In the genomic region with DNA sequence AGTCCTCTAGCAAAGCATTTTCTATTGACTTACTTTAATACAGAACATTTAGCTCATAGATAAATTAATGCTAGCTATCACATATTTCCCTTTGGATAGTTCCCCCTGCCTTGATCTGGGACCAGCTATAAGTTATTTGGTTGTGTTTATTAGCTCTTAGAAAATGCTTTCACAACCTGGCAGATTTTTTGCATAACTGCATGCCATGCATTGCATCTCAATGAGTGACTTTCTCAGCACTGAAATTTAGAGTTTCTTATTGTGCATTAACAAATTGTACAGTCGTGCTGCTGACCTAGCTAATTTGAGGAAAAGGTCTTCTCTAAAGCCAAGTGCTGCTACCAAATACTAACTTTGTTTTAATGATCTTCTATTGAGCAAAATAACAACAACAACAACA, we compare ENCODE assay signal across 16 cellular contexts.
A peak's percentile ranks its signal among the peaks of the same experiment; 100 is the strongest.
DNase-seq lines count a peak whose midpoint lies in the region; ATAC-seq and TF ChIP-seq lines count a peak whose summit lies in the region.
"Had no signal": no experiment of that assay in that cellular context is flagged by ENCODE, and none has a peak within 500 bp of the region (broad histone marks: within the 10 kb centered on the region; RNA-seq: fewer than 3 reads in every experiment).

No MANE protein-coding gene starts in this region.

- no peaks in the 10 kb centered on the region for H3K9me3 Mint-ChIP-seq in neural progenitor cell

- no peaks in the 10 kb centered on the region for H4K20me1 ChIP-seq in neural progenitor cell (ENCODE audit: low read depth)
- H4K20me1 ChIP-seq: BLaER1 treated with 17β-estradiol and CSF1 and Interleukin-3, amounts not matched to agents 10 nM and 100 nM had no signal

- H3F3A ChIP-seq in neural progenitor cell (ENCODE audit: low read depth), result no peaks in the 10 kb centered on the region

- H3K4me2 ChIP-seq in neural progenitor cell, result no peak overlapping the region
- H3K4me2 ChIP-seq: BLaER1 treated with 17β-estradiol and CSF1 and Interleukin-3, amounts not matched to agents 10 nM and 100 nM; KMS-11 had no signal

- no peaks in the 10 kb centered on the region for H3K36me3 ChIP-seq in neural progenitor cell
- H3K36me3 ChIP-seq: BLaER1 treated with 17β-estradiol and CSF1 and Interleukin-3, amounts not matched to agents 10 nM and 100 nM; MG63; Peyer's patch had no signal

- peak; percentile 1 for DNase-seq in ELR (ENCODE audit: low read depth)
- peak; percentile 20 for DNase-seq in NCI-H226
- peak; percentile 1 for DNase-seq in fibroblast of mammary gland (ENCODE audit: low read depth)
- peak; percentile 4 for DNase-seq in skeletal muscle cell (ENCODE audit: low read depth)
- DNase-seq in neural progenitor cell (ENCODE audit: low spot score), result no peak
- DNase-seq in stimulated activated CD4-positive, alpha-beta T cell treated with anti-CD3 and anti-CD28 coated beads, Interleukin-2, amount 100 ng/mL, for 24 hours, result no peak
- DNase-seq: MG63, NCI-H1092 treated with DMSO at 0.1 percent for 48 hours, NCI-H187 treated with DMSO at 0.1 percent for 48 hours, NCI-H2171, NCI-H510A, Peyer's patch, SHP77 treated with DMSO at 0.1 percent for 48 hours had no signal

- no peaks in the 10 kb centered on the region for H3K9me3 ChIP-seq in neural progenitor cell (ENCODE audit: low read depth)
- H3K9me3 ChIP-seq: BLaER1 treated with 17β-estradiol and CSF1 and Interleukin-3, amounts not matched to agents 10 nM and 100 nM; MG63; Peyer's patch had no signal

- no peak overlapping the region for H3K4me3 ChIP-seq in fibroblast of mammary gland (ENCODE audit: control insufficient read depth, low read depth, low read length)
- H3K4me3 ChIP-seq in skeletal muscle cell (ENCODE audit: low read depth, low read length), result no peak overlapping the region
- H3K4me3 ChIP-seq in neural progenitor cell, result no peak overlapping the region
- H3K4me3 ChIP-seq: BLaER1 treated with 17β-estradiol and CSF1 and Interleukin-3, amounts not matched to agents 10 nM and 100 nM; MG63; Peyer's patch had no signal

- ATAC-seq in HG03025 (IDR thresholded peaks at IDR 0.05; ENCODE audit: low FRiP score, unreplicated experiment), result no peak

- no peaks in the 10 kb centered on the region for H3K27me3 ChIP-seq in neural progenitor cell
- H3K27me3 ChIP-seq: BLaER1 treated with 17β-estradiol and CSF1 and Interleukin-3, amounts not matched to agents 10 nM and 100 nM; MG63; Peyer's patch had no signal

- H3K79me2 ChIP-seq in neural progenitor cell (ENCODE audit: low read depth), result no peaks in the 10 kb centered on the region

- peaks cover 3% of the 10 kb centered on the region for H3K27me3 Mint-ChIP-seq in neural progenitor cell (ENCODE audit: insufficient read depth, low read depth)

- no peak overlapping the region for H3K27ac ChIP-seq in neural progenitor cell
- H3K27ac ChIP-seq: BLaER1 treated with 17β-estradiol and CSF1 and Interleukin-3, amounts not matched to agents 10 nM and 100 nM; KMS-11; Peyer's patch had no signal

- no peaks in the 10 kb centered on the region for H3K4me1 ChIP-seq in neural progenitor cell
- H3K4me1 ChIP-seq: BLaER1 treated with 17β-estradiol and CSF1 and Interleukin-3, amounts not matched to agents 10 nM and 100 nM; Peyer's patch had no signal

- no peak overlapping the region for H3K9ac ChIP-seq in neural progenitor cell
- H3K9ac ChIP-seq: BLaER1 treated with 17β-estradiol and CSF1 and Interleukin-3, amounts not matched to agents 10 nM and 100 nM; KMS-11 had no signal

- H3K36me3 Mint-ChIP-seq in neural progenitor cell, result no peaks in the 10 kb centered on the region

- TF ChIP-seq CTCF in fibroblast of mammary gland (conservative IDR thresholded peaks at IDR 0.05; ENCODE audit: control insufficient read depth, insufficient read depth, low read depth, low read length) (no peak), neural progenitor cell (IDR thresholded peaks at IDR 0.05) (no peak)

- H3K4me1 Mint-ChIP-seq in neural progenitor cell, result no peaks in the 10 kb centered on the region

- H2AFZ ChIP-seq in neural progenitor cell (replicated peaks), result no peak overlapping the region

- no peak overlapping the region for H3K4me3 Mint-ChIP-seq in neural progenitor cell

- H3K27ac Mint-ChIP-seq in neural progenitor cell, result no peak overlapping the region

Comparison
In these comparisons a context has a peak if more than half of its experiments do, and no peak if none do; other contexts are left out.
1. DNase-seq: peak in ELR (single experiment), NCI-H226 (single experiment), fibroblast of mammary gland (single experiment) and skeletal muscle cell (single experiment); none in neural progenitor cell (single experiment) and stimulated activated CD4-positive, alpha-beta T cell treated with anti-CD3 and anti-CD28 coated beads, Interleukin-2, amount 100 ng/mL, for 24 hours (0 of 2).